In the genomic region with DNA sequence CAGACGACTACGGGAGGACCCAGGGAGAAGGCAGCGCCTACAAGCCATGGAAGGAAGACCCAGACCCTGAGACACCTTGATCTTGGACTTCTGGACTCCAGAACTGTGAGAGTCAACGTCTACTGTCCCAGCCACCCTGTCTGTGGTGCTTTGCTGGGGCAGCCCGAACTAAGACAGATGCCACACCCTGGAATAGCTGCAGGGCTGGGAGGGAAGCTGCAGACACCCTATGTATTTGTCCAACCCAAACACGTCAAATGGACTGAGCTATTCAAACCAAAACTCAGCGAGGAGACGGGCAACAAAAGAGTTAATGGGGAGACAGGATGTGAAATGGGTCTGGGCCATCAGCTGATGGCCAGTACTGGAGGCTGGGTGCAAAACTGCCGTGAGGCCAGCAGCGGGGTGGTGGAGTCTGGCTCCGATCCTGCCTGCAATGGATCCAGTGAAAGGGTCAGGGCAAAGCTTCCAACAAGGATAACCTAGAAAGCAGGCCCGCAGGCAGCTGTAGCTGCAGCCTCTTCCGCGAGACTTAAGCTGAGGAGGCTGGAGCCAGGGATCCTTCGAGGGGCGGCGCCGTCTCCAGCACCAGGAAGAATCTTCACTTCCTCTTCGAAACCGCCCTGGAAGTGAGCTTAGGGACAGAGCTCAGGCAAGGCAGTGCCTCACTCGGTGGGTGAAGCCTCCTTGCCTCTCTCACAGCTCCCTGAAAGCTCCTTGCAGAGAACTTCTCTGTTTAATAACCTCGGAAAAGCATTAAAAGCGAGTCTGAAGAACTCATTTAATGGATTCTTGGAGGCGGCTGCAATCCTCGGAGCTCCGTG, we compare ENCODE assay signal across 8 cellular contexts.
DNase-seq lines count a peak whose midpoint lies in the region; ATAC-seq, FAIRE-seq and TF ChIP-seq lines count a peak whose summit lies in the region.

No MANE protein-coding gene starts in this region.

- no peak overlapping the region for H3K4me3 Mint-ChIP-seq in stimulated activated memory B cell treated with anti-CD40 and anti-IgM and Interleukin-4, amounts not matched to agents 10 μg/mL and 1 μg/mL and 100 μg/mL, for 72 hours

- H3K4me1 ChIP-seq in breast epithelium (peaks cover 0 to 4% of the 10 kb centered on the region in 2 donors), kidney (ENCODE audit: control insufficient read depth in 1 of 2, insufficient read depth in 1 of 2, low read depth in 1 of 2, low read length in 2 of 2) (peaks cover 0 to 9% of the 10 kb centered on the region in 2 donors), suprapubic skin (peaks cover 22% of the 10 kb centered on the region)

- WGBS in suprapubic skin = 18% methylated on average over 21 of the region's 26 CpGs

- H3K27ac ChIP-seq in breast epithelium = peak overlapping the region; percentile 69 to 88
- H3K27ac ChIP-seq in kidney (ENCODE audit: low read depth in 2 of 2, low read length in 2 of 2) = peak overlapping the region in 1 of 2 donors; percentile 47
- H3K27ac ChIP-seq in suprapubic skin = peak overlapping the region; percentile 63

- no peak overlapping the region for H3K27ac Mint-ChIP-seq in stimulated activated memory B cell treated with anti-CD40 and anti-IgM and Interleukin-4, amounts not matched to agents 10 μg/mL and 1 μg/mL and 100 μg/mL, for 72 hours

- H3K36me3 Mint-ChIP-seq in stimulated activated memory B cell treated with anti-CD40 and anti-IgM and Interleukin-4, amounts not matched to agents 10 μg/mL and 1 μg/mL and 100 μg/mL, for 72 hours = no peaks in the 10 kb centered on the region

- H3K27me3 Mint-ChIP-seq in stimulated activated memory B cell treated with anti-CD40 and anti-IgM and Interleukin-4, amounts not matched to agents 10 μg/mL and 1 μg/mL and 100 μg/mL, for 72 hours = peaks cover 71% of the 10 kb centered on the region

- FAIRE-seq in HTR-8/SVneo (lab: Jason Lieb, UNC) = peak; percentile 58
- no peak for FAIRE-seq in kidney (lab: Jason Lieb, UNC)

- H3K9ac ChIP-seq in kidney (ENCODE audit: low read length in 2 of 2) = no peak overlapping the region

- intact Hi-C loops in breast epithelium (cut with DNase I; ENCODE audit: low total_unique reads) (no loop called here), kidney (cut with DNase I) (no loop called here)

- TF ChIP-seq CTCF in breast epithelium (IDR thresholded peaks at IDR 0.05) (no peak), kidney (IDR thresholded peaks at IDR 0.05; ENCODE audit: borderline replicate concordance, extremely low read depth, insufficient read depth) (no peak), suprapubic skin (IDR thresholded peaks at IDR 0.05) (no peak)

- H3K36me3 ChIP-seq in breast epithelium (no peaks in the 10 kb centered on the region), kidney (ENCODE audit: control insufficient read depth in 1 of 2, insufficient read depth in 2 of 2, low read length in 2 of 2) (no peaks in the 10 kb centered on the region), suprapubic skin (no peaks in the 10 kb centered on the region)

- H3K27me3 ChIP-seq in breast epithelium (no peaks in the 10 kb centered on the region), suprapubic skin (no peaks in the 10 kb centered on the region)

- no peak for ATAC-seq in HG03045 (IDR thresholded peaks at IDR 0.05; ENCODE audit: unreplicated experiment)
- ATAC-seq in GM21825 (IDR thresholded peaks at IDR 0.05; ENCODE audit: unreplicated experiment) = no peak
- ATAC-seq in stimulated activated memory B cell treated with anti-CD40 and anti-IgM and Interleukin-4, amounts not matched to agents 10 μg/mL and 1 μg/mL and 100 μg/mL, for 72 hours = no peak

- DNase-seq in HTR-8/SVneo (ENCODE audit: insufficient read length, low spot score) (no peak), breast epithelium (ENCODE audit: low spot score in 2 of 2) (peak in 1 of 2 donors; percentile 29), kidney (peak; percentile 80), suprapubic skin (ENCODE audit: low spot score in 2 of 2) (no peak)
- DNase-seq in activated T-cell treated with anti-CD3 and anti-CD28 coated beads, Interleukin-2, amount 50 U/mL, for 48 hours = no peak

- TF ChIP-seq EP300 in suprapubic skin (IDR thresholded peaks at IDR 0.05) = no peak

- H3K9me3 Mint-ChIP-seq in stimulated activated memory B cell treated with anti-CD40 and anti-IgM and Interleukin-4, amounts not matched to agents 10 μg/mL and 1 μg/mL and 100 μg/mL, for 72 hours = peaks cover 6% of the 10 kb centered on the region

- TF ChIP-seq POLR2A in breast epithelium (IDR thresholded peaks at IDR 0.05) = no peak
- TF ChIP-seq POLR2A in suprapubic skin (IDR thresholded peaks at IDR 0.05) = no peak

- H3K9me3 ChIP-seq in breast epithelium (no peaks in the 10 kb centered on the region), kidney (ENCODE audit: control insufficient read depth in 1 of 2, low read length in 2 of 2) (no peaks in the 10 kb centered on the region), suprapubic skin (no peaks in the 10 kb centered on the region)

- no peaks in the 10 kb centered on the region for H3K4me1 Mint-ChIP-seq in stimulated activated memory B cell treated with anti-CD40 and anti-IgM and Interleukin-4, amounts not matched to agents 10 μg/mL and 1 μg/mL and 100 μg/mL, for 72 hours

- peak overlapping the region; percentile 29 to 68 (median 48) for H3K4me3 ChIP-seq in breast epithelium
- peak overlapping the region; percentile 51 to 52 for H3K4me3 ChIP-seq in kidney (ENCODE audit: low read length in 2 of 2)
- H3K4me3 ChIP-seq in suprapubic skin = peak overlapping the region; percentile 41
